In the genomic region with DNA sequence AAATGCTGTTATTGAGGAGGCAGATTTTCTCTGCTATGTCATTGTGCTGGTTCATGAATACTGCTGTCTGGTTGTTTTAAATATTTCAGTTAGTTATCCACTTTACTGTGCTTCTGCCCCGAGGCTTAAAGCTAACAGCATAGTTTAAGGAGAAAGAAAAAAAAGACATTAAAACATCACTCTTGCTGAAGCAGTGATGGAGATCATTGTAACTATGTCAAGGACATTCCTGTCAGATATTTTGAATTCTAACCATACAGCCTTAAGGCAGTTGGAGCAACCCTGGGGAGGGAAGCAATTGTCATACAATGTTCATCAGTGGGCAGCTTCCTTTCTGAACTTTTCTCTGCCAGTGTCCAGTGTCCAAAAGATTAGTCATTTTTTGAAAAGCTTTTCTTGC, we compare ENCODE assay signal across 1 cellular context.
TF ChIP-seq lines count a peak whose summit lies in the region.

No MANE protein-coding gene starts in this region.

TF ChIP-seq in IMR-90, 13 proteins besides CTCF, POLR2A, EP300 and RAD21 (continued from another document):
- TF ChIP-seq, protein P1, sequence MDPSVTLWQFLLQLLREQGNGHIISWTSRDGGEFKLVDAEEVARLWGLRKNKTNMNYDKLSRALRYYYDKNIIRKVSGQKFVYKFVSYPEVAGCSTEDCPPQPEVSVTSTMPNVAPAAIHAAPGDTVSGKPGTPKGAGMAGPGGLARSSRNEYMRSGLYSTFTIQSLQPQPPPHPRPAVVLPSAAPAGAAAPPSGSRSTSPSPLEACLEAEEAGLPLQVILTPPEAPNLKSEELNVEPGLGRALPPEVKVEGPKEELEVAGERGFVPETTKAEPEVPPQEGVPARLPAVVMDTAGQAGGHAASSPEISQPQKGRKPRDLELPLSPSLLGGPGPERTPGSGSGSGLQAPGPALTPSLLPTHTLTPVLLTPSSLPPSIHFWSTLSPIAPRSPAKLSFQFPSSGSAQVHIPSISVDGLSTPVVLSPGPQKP (IDR thresholded peaks at IDR 0.05; ENCODE audit: borderline replicate concordance, low read depth, low read length), result no peak
- TF ChIP-seq NFE2L2 (IDR thresholded peaks at IDR 0.05; ENCODE audit: low read depth, low read length), result no peak
- no peak for TF ChIP-seq RFX5 (IDR thresholded peaks at IDR 0.05; ENCODE audit: low read depth, low read length)
- TF ChIP-seq MAZ (IDR thresholded peaks at IDR 0.05; ENCODE audit: borderline replicate concordance, low read depth, low read length), result no peak
- TF ChIP-seq, protein P2, sequence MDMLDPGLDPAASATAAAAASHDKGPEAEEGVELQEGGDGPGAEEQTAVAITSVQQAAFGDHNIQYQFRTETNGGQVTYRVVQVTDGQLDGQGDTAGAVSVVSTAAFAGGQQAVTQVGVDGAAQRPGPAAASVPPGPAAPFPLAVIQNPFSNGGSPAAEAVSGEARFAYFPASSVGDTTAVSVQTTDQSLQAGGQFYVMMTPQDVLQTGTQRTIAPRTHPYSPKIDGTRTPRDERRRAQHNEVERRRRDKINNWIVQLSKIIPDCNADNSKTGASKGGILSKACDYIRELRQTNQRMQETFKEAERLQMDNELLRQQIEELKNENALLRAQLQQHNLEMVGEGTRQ (IDR thresholded peaks at IDR 0.05; ENCODE audit: low read depth, low read length), result no peak
